In genomic region chr17:53227514-53227913, GRCh38 we compare ENCODE assay signal across 21 cellular contexts.
"Had no signal": no experiment of that assay in that cellular context is flagged by ENCODE, and none has a peak within 500 bp of the region (broad histone marks: within the 10 kb centered on the region; RNA-seq: fewer than 3 reads in every experiment).

No MANE protein-coding gene starts in this region.

- H3K4me3 Mint-ChIP-seq: activated naive CD4-positive, alpha-beta T cell treated with anti-CD3 and anti-CD28 coated beads, Interleukin-2, amount 10 ng/mL, durations not matched to agents 7 days and 5 days; activated T-cell treated with anti-CD3 and anti-CD28 coated beads, Interleukin-2, amount 50 U/mL, for 72 hours; natural killer cell; stimulated activated effector memory CD8-positive, alpha-beta T cell treated with anti-CD3 and anti-CD28 coated beads, Interleukin-12 subunit alpha, Interleukin-12 subunit beta, amount 100 ng/mL, for 72 hours; stimulated activated naive CD8-positive, alpha-beta T cell treated with anti-CD3 and anti-CD28 coated beads, Interleukin-15, amount 100 ng/mL, for 72 hours; T-helper 1 cell treated with Interleukin-12 subunit alpha and Interleukin-12 subunit beta and Interleukin-4 antibody, amounts not matched to agents 30 μg/mL and 1 μg/mL, for 36 hours; WTC11 had no signal

- H3K27me3 ChIP-seq: heart right ventricle, right atrium auricular region, tibial artery had no signal

- DNase-seq: activated CD4-positive, alpha-beta T cell treated with anti-CD3 and anti-CD28 coated beads, Interleukin-2, amount 50 U/mL, for 48 hours; activated effector memory CD4-positive, alpha-beta T cell treated with anti-CD3 and anti-CD28 coated beads, Interleukin-2, amount 50 U/mL, for 16 hours; activated naive CD4-positive, alpha-beta T cell treated with anti-CD3 and anti-CD28 coated beads, Interleukin-2, amount 10 ng/mL, durations not matched to agents 7 days and 5 days; activated T-cell treated with anti-CD3 and anti-CD28 coated beads, Interleukin-2, amount 50 U/mL, for 72 hours; amygdala; cortex of kidney; heart right ventricle; kidney; left ventricle myocardium superior; midbrain; natural killer cell; stimulated activated CD4-positive, alpha-beta T cell treated with anti-CD3 and anti-CD28 coated beads, Interleukin-2, amount 100 ng/mL, for 24 hours; stimulated activated naive CD8-positive, alpha-beta T cell treated with anti-CD3 and anti-CD28 coated beads, Interleukin-15, amount 100 ng/mL, for 72 hours; T1000; tibial artery had no signal

- H3K4me1 ChIP-seq: heart right ventricle, right atrium auricular region, tibial artery had no signal

- ATAC-seq: activated T-cell treated with anti-CD3 and anti-CD28 coated beads, Interleukin-2, amount 50 U/mL, for 72 hours; heart right ventricle; left ventricle myocardium superior; natural killer cell; stimulated activated effector memory CD8-positive, alpha-beta T cell treated with anti-CD3 and anti-CD28 coated beads, Interleukin-12 subunit alpha, Interleukin-12 subunit beta, amount 100 ng/mL, for 72 hours; stimulated activated naive CD8-positive, alpha-beta T cell treated with anti-CD3 and anti-CD28 coated beads, Interleukin-15, amount 100 ng/mL, for 72 hours; WTC11 had no signal

- H3K36me3 ChIP-seq: heart right ventricle, right atrium auricular region, tibial artery had no signal

- H3K27me3 Mint-ChIP-seq: activated naive CD4-positive, alpha-beta T cell treated with anti-CD3 and anti-CD28 coated beads, Interleukin-2, amount 10 ng/mL, durations not matched to agents 7 days and 5 days; stimulated activated naive CD8-positive, alpha-beta T cell treated with anti-CD3 and anti-CD28 coated beads, Interleukin-15, amount 100 ng/mL, for 72 hours had no signal

- H3K4me1 Mint-ChIP-seq: activated naive CD4-positive, alpha-beta T cell treated with anti-CD3 and anti-CD28 coated beads, Interleukin-2, amount 10 ng/mL, durations not matched to agents 7 days and 5 days; natural killer cell; stimulated activated effector memory CD8-positive, alpha-beta T cell treated with anti-CD3 and anti-CD28 coated beads, Interleukin-12 subunit alpha, Interleukin-12 subunit beta, amount 100 ng/mL, for 72 hours; stimulated activated naive CD8-positive, alpha-beta T cell treated with anti-CD3 and anti-CD28 coated beads, Interleukin-15, amount 100 ng/mL, for 72 hours; WTC11 had no signal

- H3K27ac ChIP-seq: epithelial cell of prostate, heart right ventricle, right atrium auricular region, skin epidermis, tibial artery had no signal

- H3K27ac Mint-ChIP-seq: activated naive CD4-positive, alpha-beta T cell treated with anti-CD3 and anti-CD28 coated beads, Interleukin-2, amount 10 ng/mL, durations not matched to agents 7 days and 5 days; activated T-cell treated with anti-CD3 and anti-CD28 coated beads, Interleukin-2, amount 50 U/mL, for 72 hours; natural killer cell; stimulated activated effector memory CD8-positive, alpha-beta T cell treated with anti-CD3 and anti-CD28 coated beads, Interleukin-12 subunit alpha, Interleukin-12 subunit beta, amount 100 ng/mL, for 72 hours; stimulated activated naive CD8-positive, alpha-beta T cell treated with anti-CD3 and anti-CD28 coated beads, Interleukin-15, amount 100 ng/mL, for 72 hours; T-helper 1 cell treated with Interleukin-12 subunit alpha and Interleukin-12 subunit beta and Interleukin-4 antibody, amounts not matched to agents 30 μg/mL and 1 μg/mL, for 36 hours; WTC11 had no signal

- H3K36me3 Mint-ChIP-seq: activated naive CD4-positive, alpha-beta T cell treated with anti-CD3 and anti-CD28 coated beads, Interleukin-2, amount 10 ng/mL, durations not matched to agents 7 days and 5 days; stimulated activated effector memory CD8-positive, alpha-beta T cell treated with anti-CD3 and anti-CD28 coated beads, Interleukin-12 subunit alpha, Interleukin-12 subunit beta, amount 100 ng/mL, for 72 hours had no signal

- H3K4me3 ChIP-seq: heart right ventricle, right atrium auricular region, skin epidermis, tibial artery had no signal
